ENCODE assay signal across 21 cellular contexts in genomic region chr12:94601972-94602517, GRCh38.
"Had no signal": no experiment of that assay in that cellular context is flagged by ENCODE, and none has a peak within 500 bp of the region (broad histone marks: within the 10 kb centered on the region; RNA-seq: fewer than 3 reads in every experiment).

No MANE protein-coding gene starts in this region.

- DNase-seq: activated B cell treated with CpG ODN at 0.5 μM for 24 hours; activated CD4-positive, alpha-beta memory T cell treated with anti-CD3 and anti-CD28 coated beads for 36 hours; activated CD4-positive, alpha-beta T cell treated with anti-CD3 and anti-CD28 coated beads for 4 hours; activated effector memory CD4-positive, alpha-beta T cell treated with Interleukin-2 at 50 U/mL for 16 hours; activated naive CD4-positive, alpha-beta T cell treated with anti-CD3 and anti-CD28 coated beads, Interleukin-2, amount 10 ng/mL, durations not matched to agents 7 days and 5 days; activated T-cell treated with anti-CD3 and anti-CD28 coated beads, Interleukin-2, amount 50 U/mL, for 48 hours; lower lobe of right lung; mesendoderm; mucosa of descending colon; naive thymus-derived CD4-positive, alpha-beta T cell; right cardiac atrium; stimulated activated CD4-positive, alpha-beta T cell treated with anti-CD3 and anti-CD28 coated beads, Interleukin-15, amount 100 ng/mL, for 24 hours; stimulated activated naive B cell treated with anti-CD40 and anti-IgM and Interleukin-4, amounts not matched to agents 10 μg/mL and 1 μg/mL and 100 μg/mL, for 72 hours; T1000; transverse colon had no signal

- ATAC-seq: gastroesophageal sphincter; lower lobe of right lung; mucosa of descending colon; naive thymus-derived CD4-positive, alpha-beta T cell; right cardiac atrium; stimulated activated naive B cell treated with anti-CD40 and anti-IgM and Interleukin-4, amounts not matched to agents 10 μg/mL and 1 μg/mL and 100 μg/mL, for 72 hours had no signal

- FAIRE-seq: endometrium, urothelium cell line had no signal

- H3K4me3 ChIP-seq: cardiac muscle cell, gastroesophageal sphincter, lower lobe of right lung, mucosa of descending colon, skin epidermis, transverse colon had no signal

- H3K4me3 Mint-ChIP-seq: activated B cell treated with CpG ODN at 0.5 μM for 24 hours; activated CD4-positive, alpha-beta memory T cell treated with anti-CD3 and anti-CD28 coated beads for 36 hours; activated naive CD4-positive, alpha-beta T cell treated with anti-CD3 and anti-CD28 coated beads, Interleukin-2, amount 10 ng/mL, durations not matched to agents 7 days and 5 days; naive thymus-derived CD4-positive, alpha-beta T cell; neural crest cell; stimulated activated naive B cell treated with anti-CD40 and anti-IgM and Interleukin-4, amounts not matched to agents 10 μg/mL and 1 μg/mL and 100 μg/mL, for 72 hours had no signal

- H3K36me3 ChIP-seq: cardiac muscle cell, gastroesophageal sphincter, lower lobe of right lung, transverse colon had no signal

- H3K4me1 Mint-ChIP-seq: activated B cell treated with CpG ODN at 0.5 μM for 24 hours had no signal

- H3K27me3 Mint-ChIP-seq: activated B cell treated with CpG ODN at 0.5 μM for 24 hours; stimulated activated naive B cell treated with anti-CD40 and anti-IgM and Interleukin-4, amounts not matched to agents 10 μg/mL and 1 μg/mL and 100 μg/mL, for 72 hours had no signal

- H3K27me3 ChIP-seq: cardiac muscle cell, gastroesophageal sphincter, transverse colon had no signal

- H3K36me3 Mint-ChIP-seq: activated CD4-positive, alpha-beta memory T cell treated with anti-CD3 and anti-CD28 coated beads for 36 hours; activated naive CD4-positive, alpha-beta T cell treated with anti-CD3 and anti-CD28 coated beads, Interleukin-2, amount 10 ng/mL, durations not matched to agents 7 days and 5 days had no signal

- H3K27ac Mint-ChIP-seq: activated B cell treated with CpG ODN at 0.5 μM for 24 hours; activated CD4-positive, alpha-beta memory T cell treated with anti-CD3 and anti-CD28 coated beads for 36 hours; activated naive CD4-positive, alpha-beta T cell treated with anti-CD3 and anti-CD28 coated beads, Interleukin-2, amount 10 ng/mL, durations not matched to agents 7 days and 5 days; naive thymus-derived CD4-positive, alpha-beta T cell; stimulated activated naive B cell treated with anti-CD40 and anti-IgM and Interleukin-4, amounts not matched to agents 10 μg/mL and 1 μg/mL and 100 μg/mL, for 72 hours had no signal

- H3K27ac ChIP-seq: cardiac muscle cell, gastroesophageal sphincter, lower lobe of right lung, skin epidermis, transverse colon had no signal

- H3K9me3 ChIP-seq: lower lobe of right lung, transverse colon had no signal
